Comparison of ENCODE assay signal across 14 cellular contexts in genomic region chr15:31207246-31207645, GRCh38.
"Had no signal": no experiment of that assay in that cellular context is flagged by ENCODE, and none has a peak within 500 bp of the region (broad histone marks: within the 10 kb centered on the region; RNA-seq: fewer than 3 reads in every experiment).

No MANE protein-coding gene starts in this region.

- H3K4me1 ChIP-seq: colonic mucosa, gastrocnemius medialis, vagina had no signal

- H3K4me3 Mint-ChIP-seq: nephron progenitor cell, WTC11 had no signal

- H3K27ac ChIP-seq: cardiac muscle cell, colonic mucosa, epithelial cell of prostate, gastrocnemius medialis, left lung, stomach, thoracic aorta, vagina had no signal

- H3K27me3 ChIP-seq: cardiac muscle cell, colonic mucosa, gastrocnemius medialis, left lung, vagina had no signal

- H3K36me3 ChIP-seq: cardiac muscle cell, colonic mucosa, gastrocnemius medialis, left lung, stomach, thoracic aorta, vagina had no signal

- H3K9me3 ChIP-seq: colonic mucosa, gastrocnemius medialis, vagina had no signal

- H3K4me3 ChIP-seq: cardiac muscle cell, colonic mucosa, gastrocnemius medialis, left lung, stomach, thoracic aorta, vagina had no signal

- H3K27ac Mint-ChIP-seq: nephron progenitor cell, WTC11 had no signal

- DNase-seq: activated gamma-delta T cell treated with Interleukin-2 at 50 U/mL for 16 hours; colonic mucosa; effector CD8-positive, alpha-beta T cell; gastrocnemius medialis; islet precursor cell; nephron progenitor cell; stimulated activated CD4-positive, alpha-beta T cell treated with anti-CD3 and anti-CD28 coated beads, Interleukin-12 subunit alpha, Interleukin-12 subunit beta, amount 100 ng/mL, for 4 hours; stomach had no signal

- H3K4me1 Mint-ChIP-seq: WTC11 had no signal

- ATAC-seq: gastrocnemius medialis, left lung, WTC11 had no signal
